1 cellular context compared by ENCODE assay signal in the genomic region with DNA sequence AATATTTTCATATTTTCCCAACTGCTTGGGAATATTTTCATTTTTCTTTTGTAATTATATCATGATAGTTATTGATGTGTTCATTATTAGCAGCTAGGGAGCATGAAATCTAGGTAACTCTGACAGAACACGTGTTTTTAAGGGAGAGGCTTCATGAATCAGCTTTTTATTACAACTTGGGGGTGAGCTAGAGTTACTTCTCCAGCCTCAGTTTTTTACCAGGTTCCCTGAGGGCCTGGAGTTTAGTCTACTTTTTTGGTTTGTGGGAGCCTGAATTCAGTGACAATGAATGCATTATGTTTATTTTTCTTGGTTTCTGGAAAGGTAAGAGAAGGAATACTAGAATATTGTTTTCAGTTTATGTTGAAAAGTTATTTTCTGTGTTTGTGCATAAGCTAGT.
TF ChIP-seq lines count a peak whose summit lies in the region.

No MANE protein-coding gene starts in this region.

TF ChIP-seq in HepG2, 621 proteins besides CTCF, POLR2A, EP300 and RAD21:
- TF ChIP-seq, protein P1, sequence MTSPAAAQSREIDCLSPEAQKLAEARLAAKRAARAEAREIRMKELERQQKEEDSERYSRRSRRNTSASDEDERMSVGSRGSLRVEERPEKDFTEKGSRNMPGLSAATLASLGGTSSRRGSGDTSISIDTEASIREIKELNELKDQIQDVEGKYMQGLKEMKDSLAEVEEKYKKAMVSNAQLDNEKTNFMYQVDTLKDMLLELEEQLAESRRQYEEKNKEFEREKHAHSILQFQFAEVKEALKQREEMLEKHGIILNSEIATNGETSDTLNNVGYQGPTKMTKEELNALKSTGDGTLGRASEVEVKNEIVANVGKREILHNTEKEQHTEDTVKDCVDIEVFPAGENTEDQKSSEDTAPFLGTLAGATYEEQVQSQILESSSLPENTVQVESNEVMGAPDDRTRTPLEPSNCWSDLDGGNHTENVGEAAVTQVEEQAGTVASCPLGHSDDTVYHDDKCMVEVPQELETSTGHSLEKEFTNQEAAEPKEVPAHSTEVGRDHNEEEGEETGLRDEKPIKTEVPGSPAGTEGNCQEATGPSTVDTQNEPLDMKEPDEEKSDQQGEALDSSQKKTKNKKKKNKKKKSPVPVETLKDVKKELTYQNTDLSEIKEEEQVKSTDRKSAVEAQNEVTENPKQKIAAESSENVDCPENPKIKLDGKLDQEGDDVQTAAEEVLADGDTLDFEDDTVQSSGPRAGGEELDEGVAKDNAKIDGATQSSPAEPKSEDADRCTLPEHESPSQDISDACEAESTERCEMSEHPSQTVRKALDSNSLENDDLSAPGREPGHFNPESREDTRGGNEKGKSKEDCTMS (CRISPR knock-in tag; conservative IDR thresholded peaks at IDR 0.05), result no peak
- TF ChIP-seq, protein P2, sequence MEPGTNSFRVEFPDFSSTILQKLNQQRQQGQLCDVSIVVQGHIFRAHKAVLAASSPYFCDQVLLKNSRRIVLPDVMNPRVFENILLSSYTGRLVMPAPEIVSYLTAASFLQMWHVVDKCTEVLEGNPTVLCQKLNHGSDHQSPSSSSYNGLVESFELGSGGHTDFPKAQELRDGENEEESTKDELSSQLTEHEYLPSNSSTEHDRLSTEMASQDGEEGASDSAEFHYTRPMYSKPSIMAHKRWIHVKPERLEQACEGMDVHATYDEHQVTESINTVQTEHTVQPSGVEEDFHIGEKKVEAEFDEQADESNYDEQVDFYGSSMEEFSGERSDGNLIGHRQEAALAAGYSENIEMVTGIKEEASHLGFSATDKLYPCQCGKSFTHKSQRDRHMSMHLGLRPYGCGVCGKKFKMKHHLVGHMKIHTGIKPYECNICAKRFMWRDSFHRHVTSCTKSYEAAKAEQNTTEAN (CRISPR knock-in tag; conservative IDR thresholded peaks at IDR 0.05), result no peak
- no peak for TF ChIP-seq PTBP1 (IDR thresholded peaks at IDR 0.05; ENCODE audit: low read depth, low read length, poor library complexity, severe bottlenecking)
- TF ChIP-seq, protein P3, sequence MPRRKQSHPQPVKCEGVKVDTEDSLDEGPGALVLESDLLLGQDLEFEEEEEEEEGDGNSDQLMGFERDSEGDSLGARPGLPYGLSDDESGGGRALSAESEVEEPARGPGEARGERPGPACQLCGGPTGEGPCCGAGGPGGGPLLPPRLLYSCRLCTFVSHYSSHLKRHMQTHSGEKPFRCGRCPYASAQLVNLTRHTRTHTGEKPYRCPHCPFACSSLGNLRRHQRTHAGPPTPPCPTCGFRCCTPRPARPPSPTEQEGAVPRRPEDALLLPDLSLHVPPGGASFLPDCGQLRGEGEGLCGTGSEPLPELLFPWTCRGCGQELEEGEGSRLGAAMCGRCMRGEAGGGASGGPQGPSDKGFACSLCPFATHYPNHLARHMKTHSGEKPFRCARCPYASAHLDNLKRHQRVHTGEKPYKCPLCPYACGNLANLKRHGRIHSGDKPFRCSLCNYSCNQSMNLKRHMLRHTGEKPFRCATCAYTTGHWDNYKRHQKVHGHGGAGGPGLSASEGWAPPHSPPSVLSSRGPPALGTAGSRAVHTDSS (CRISPR knock-in tag; conservative IDR thresholded peaks at IDR 0.05), result no peak
- no peak for TF ChIP-seq HOXA3 (CRISPR knock-in tag; IDR thresholded peaks at IDR 0.05)
- TF ChIP-seq ZNF720 (CRISPR knock-in tag; IDR thresholded peaks at IDR 0.05), result no peak
- TF ChIP-seq FOXA3 (CRISPR knock-in tag; IDR thresholded peaks at IDR 0.05), result no peak
- TF ChIP-seq, protein P4, sequence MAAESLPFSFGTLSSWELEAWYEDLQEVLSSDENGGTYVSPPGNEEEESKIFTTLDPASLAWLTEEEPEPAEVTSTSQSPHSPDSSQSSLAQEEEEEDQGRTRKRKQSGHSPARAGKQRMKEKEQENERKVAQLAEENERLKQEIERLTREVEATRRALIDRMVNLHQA (CRISPR knock-in tag; IDR thresholded peaks at IDR 0.05), result no peak
- TF ChIP-seq KLF13 (CRISPR knock-in tag; IDR thresholded peaks at IDR 0.05), result no peak
- no peak for TF ChIP-seq RFXAP (CRISPR knock-in tag; IDR thresholded peaks at IDR 0.05; ENCODE audit: borderline replicate concordance)
- TF ChIP-seq, protein P5, sequence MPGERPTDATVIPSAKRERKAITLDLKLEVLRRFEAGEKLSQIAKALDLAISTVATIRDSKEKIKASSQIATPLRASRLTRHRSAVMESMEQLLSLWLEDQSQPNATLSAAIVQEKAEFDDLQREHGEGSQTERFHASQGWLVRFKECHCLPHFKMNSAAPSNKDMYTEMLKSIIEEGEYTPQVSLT (CRISPR knock-in tag; IDR thresholded peaks at IDR 0.05; ENCODE audit: borderline replicate concordance, low read depth), result no peak
- TF ChIP-seq, protein P6, sequence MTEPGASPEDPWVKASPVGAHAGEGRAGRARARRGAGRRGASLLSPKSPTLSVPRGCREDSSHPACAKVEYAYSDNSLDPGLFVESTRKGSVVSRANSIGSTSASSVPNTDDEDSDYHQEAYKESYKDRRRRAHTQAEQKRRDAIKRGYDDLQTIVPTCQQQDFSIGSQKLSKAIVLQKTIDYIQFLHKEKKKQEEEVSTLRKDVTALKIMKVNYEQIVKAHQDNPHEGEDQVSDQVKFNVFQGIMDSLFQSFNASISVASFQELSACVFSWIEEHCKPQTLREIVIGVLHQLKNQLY (CRISPR knock-in tag; IDR thresholded peaks at IDR 0.05), result no peak
- TF ChIP-seq, protein P7, sequence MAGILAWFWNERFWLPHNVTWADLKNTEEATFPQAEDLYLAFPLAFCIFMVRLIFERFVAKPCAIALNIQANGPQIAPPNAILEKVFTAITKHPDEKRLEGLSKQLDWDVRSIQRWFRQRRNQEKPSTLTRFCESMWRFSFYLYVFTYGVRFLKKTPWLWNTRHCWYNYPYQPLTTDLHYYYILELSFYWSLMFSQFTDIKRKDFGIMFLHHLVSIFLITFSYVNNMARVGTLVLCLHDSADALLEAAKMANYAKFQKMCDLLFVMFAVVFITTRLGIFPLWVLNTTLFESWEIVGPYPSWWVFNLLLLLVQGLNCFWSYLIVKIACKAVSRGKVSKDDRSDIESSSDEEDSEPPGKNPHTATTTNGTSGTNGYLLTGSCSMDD (CRISPR knock-in tag; IDR thresholded peaks at IDR 0.05), result no peak
- TF ChIP-seq IKZF1 (IDR thresholded peaks at IDR 0.05), result no peak
